9 cellular contexts compared by ENCODE assay signal in the genomic region with DNA sequence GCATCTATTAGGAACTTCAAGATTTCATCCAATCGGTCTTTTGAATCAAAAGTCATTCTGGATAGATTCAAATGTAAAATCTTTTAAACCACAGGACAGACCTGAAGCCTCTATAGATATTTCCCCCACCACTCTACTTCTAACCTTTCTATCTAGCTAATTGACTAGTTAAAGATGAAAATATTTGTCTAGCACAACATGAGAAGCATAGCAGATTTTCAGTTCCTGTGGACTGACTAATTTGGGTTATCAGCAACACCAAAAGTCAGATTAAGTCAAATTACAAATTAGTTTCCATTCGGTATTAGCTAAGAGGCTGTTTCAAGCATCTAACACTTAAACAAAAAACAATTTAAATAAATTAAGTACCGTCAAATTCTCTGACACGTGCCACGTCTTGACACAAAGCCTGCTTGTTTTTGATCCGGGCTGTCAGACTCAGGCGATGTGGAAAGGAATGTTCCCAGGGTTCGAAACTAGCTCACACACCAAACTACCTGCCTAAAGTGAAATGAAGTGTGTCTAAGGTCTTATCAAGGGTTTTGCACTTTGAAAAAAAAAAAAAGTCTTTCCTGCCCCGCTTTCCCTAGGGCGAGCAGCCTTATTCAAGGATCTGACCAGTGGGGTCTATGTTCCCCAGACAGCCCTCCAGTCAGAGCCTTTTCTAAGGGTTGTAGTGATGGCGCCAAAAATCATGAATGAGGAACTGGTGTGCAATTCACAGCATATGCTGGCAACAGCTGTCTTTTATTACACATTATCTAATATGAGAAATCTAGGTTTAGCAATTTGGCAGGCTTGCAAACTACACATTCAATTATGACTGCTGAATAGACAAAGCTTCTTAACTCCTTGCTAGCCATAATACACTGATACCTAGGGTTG. TPM values are rescaled to one million over a fixed set of nuclear protein-coding genes. Genes with fewer than 3 reads are reported as not detected.
DNase-seq lines count a peak whose midpoint lies in the region; ATAC-seq, FAIRE-seq and TF ChIP-seq lines count a peak whose summit lies in the region.
"Had no signal": no experiment of that assay in that cellular context is flagged by ENCODE, and none has a peak within 500 bp of the region (broad histone marks: within the 10 kb centered on the region; RNA-seq: fewer than 3 reads in every experiment).

No MANE protein-coding gene starts in this region.

- peak overlapping the region; percentile 44 to 71 for H3K9ac ChIP-seq in duodenal mucosa (ENCODE audit: low read depth in 1 of 2, low read length in 2 of 2)

- no peaks in the 10 kb centered on the region for H3K9me3 ChIP-seq in CD8-positive, alpha-beta memory T cell (ENCODE audit: low read length)
- H3K9me3 ChIP-seq in duodenal mucosa (ENCODE audit: control insufficient read depth in 1 of 2, low read length in 2 of 2) (no peaks in the 10 kb centered on the region), upper lobe of right lung (no peaks in the 10 kb centered on the region)

- ATAC-seq in GM21447 (IDR thresholded peaks at IDR 0.05; ENCODE audit: unreplicated experiment) (peak; percentile 12), upper lobe of right lung (no peak)

- no peaks in the 10 kb centered on the region for H3K27me3 Mint-ChIP-seq in CD8-positive, alpha-beta memory T cell

- FAIRE-seq in HTR-8/SVneo (lab: Jason Lieb, UNC): no peak
- FAIRE-seq: H1 had no signal

- POLR2A ChIA-PET in CD8-positive, alpha-beta memory T cell (lab: Charles Lee): interaction anchor here (0.6 to 5.2 kb wide), 16 partner anchors 8 to 189 kb away, joined by 3 to 45 read pairs (median 4); a partner anchor contains a TSS

- H3K4me3 ChIP-seq in CD8-positive, alpha-beta memory T cell (ENCODE audit: low read length): peak overlapping the region; percentile 93
- H3K4me3 ChIP-seq in duodenal mucosa (ENCODE audit: low read depth in 1 of 2, low read length in 2 of 2) (peak overlapping the region; percentile 65 to 74), upper lobe of right lung (peak overlapping the region; percentile 54)

- H3K36me3 Mint-ChIP-seq in CD8-positive, alpha-beta memory T cell: peaks cover 37 to 94% (median 37%) of the 10 kb centered on the region in 3 donors

- H3K27ac ChIP-seq in CD8-positive, alpha-beta memory T cell (ENCODE audit: low read depth, low read length): peak overlapping the region; percentile 84
- H3K27ac ChIP-seq in duodenal mucosa (ENCODE audit: low read depth, low read length) (no peak overlapping the region), upper lobe of right lung (peak overlapping the region; percentile 9)

- no peaks in the 10 kb centered on the region for H3K27me3 ChIP-seq in CD8-positive, alpha-beta memory T cell (ENCODE audit: insufficient read depth, low read length, poor library complexity, severe bottlenecking)
- H3K27me3 ChIP-seq in duodenal mucosa (ENCODE audit: control insufficient read depth in 1 of 2, insufficient read depth in 2 of 2, low read length in 2 of 2): no peaks in the 10 kb centered on the region
- H3K27me3 ChIP-seq in upper lobe of right lung: no peaks in the 10 kb centered on the region

- CTCF ChIA-PET in CD8-positive, alpha-beta memory T cell (lab: Charles Lee): interaction anchor here (0.9 to 4.9 kb wide), 16 partner anchors 7 to 459 kb away, joined by 3 to 31 read pairs (median 6); no protein-coding TSS in a partner anchor

- H3K4me3 Mint-ChIP-seq in CD8-positive, alpha-beta memory T cell: peak overlapping the region; percentile 93 to 99 (median 96)

- H3K9me3 Mint-ChIP-seq in CD8-positive, alpha-beta memory T cell: peaks cover 0 to 2% (median 0%) of the 10 kb centered on the region in 5 donors

- H3K27ac Mint-ChIP-seq in CD8-positive, alpha-beta memory T cell: peak overlapping the region; percentile 92 to 98 (median 94)

- intact Hi-C loops in upper lobe of right lung (cut with DNase I): no loop called here

- TF ChIP-seq CTCF in upper lobe of right lung (IDR thresholded peaks at IDR 0.05): no peak

- H3K36me3 ChIP-seq in CD8-positive, alpha-beta memory T cell (ENCODE audit: insufficient read depth, low read length): peaks cover 22% of the 10 kb centered on the region
- peaks cover 0 to 3% of the 10 kb centered on the region in 2 donors for H3K36me3 ChIP-seq in duodenal mucosa (ENCODE audit: control insufficient read depth in 1 of 2, insufficient read depth in 2 of 2, low read length in 2 of 2)
- H3K36me3 ChIP-seq in upper lobe of right lung: no peaks in the 10 kb centered on the region

- H3K4me1 ChIP-seq in CD8-positive, alpha-beta memory T cell (ENCODE audit: insufficient read depth, low read length): peaks cover 8% of the 10 kb centered on the region
- peaks cover 22 to 43% of the 10 kb centered on the region in 2 donors for H3K4me1 ChIP-seq in duodenal mucosa (ENCODE audit: control insufficient read depth in 1 of 2, insufficient read depth in 2 of 2, low read length in 2 of 2)
- H3K4me1 ChIP-seq in upper lobe of right lung: peaks cover under 1% of the 10 kb centered on the region

- DNase-seq in CD8-positive, alpha-beta memory T cell: peak in 1 of 5 donors; percentile 50
- DNase-seq in NAMALWA (ENCODE audit: low spot score) (peak; percentile 73), upper lobe of right lung (no peak), HTR-8/SVneo (ENCODE audit: insufficient read length, low spot score) (no peak), GDM1 (lab: John Stamatoyannopoulos, UW) (no peak)
- DNase-seq in effector CD8-positive, alpha-beta T cell (lab: John Stamatoyannopoulos, UW): no peak

- H3K4me1 Mint-ChIP-seq in CD8-positive, alpha-beta memory T cell: peaks cover 32 to 44% (median 35%) of the 10 kb centered on the region in 3 donors

RNA-seq across cellular contexts. Expression of a gene that starts 4.7 kb away (rescaled TPM):
- 100 to 1,000 TPM; 195 to 202 TPM for total RNA-seq in CD8-positive, alpha-beta memory T cell
- 144 TPM for polyA plus RNA-seq in CD8-positive, alpha-beta memory T cell
- 34.7 TPM for total RNA-seq in upper lobe of right lung
- total RNA-seq: H1 had no signal
